In the genomic region with DNA sequence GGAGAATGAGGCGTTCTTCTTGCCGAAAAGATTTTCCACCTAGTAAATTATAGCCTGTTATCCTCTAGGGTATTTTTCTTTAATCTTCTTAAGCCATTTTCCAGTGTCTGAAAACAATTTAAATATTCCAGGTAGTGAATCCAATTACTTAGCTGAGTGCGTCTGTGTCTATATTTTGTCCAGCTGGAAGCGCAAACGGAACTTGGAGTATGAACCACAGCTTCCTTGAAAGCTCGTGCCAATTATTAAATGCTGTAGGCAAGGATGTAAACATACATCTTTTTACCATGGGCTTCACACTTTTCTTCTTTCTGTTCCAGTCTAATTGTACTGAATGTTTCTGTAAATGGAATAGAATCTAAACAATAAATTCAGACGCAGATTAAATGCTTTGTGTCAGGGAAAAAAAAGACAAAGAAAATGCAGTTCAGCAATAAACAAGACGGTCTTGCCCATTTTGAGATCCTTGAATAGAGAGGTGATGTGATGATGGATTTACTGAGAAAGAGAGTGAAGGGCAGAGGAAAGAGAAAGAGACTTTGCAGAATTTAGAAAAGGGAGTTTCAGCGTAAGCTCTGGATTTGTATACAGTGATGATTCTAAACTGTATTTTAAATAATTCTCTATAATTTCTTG, we compare ENCODE assay signal across 2 cellular contexts.
TF ChIP-seq lines count a peak whose summit lies in the region.

No MANE protein-coding gene starts in this region.

TF ChIP-seq in WTC11, 78 proteins besides CTCF, POLR2A, EP300 and RAD21:
- TF ChIP-seq, protein P1, sequence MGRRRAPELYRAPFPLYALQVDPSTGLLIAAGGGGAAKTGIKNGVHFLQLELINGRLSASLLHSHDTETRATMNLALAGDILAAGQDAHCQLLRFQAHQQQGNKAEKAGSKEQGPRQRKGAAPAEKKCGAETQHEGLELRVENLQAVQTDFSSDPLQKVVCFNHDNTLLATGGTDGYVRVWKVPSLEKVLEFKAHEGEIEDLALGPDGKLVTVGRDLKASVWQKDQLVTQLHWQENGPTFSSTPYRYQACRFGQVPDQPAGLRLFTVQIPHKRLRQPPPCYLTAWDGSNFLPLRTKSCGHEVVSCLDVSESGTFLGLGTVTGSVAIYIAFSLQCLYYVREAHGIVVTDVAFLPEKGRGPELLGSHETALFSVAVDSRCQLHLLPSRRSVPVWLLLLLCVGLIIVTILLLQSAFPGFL (CRISPR knock-in tag; IDR thresholded peaks at IDR 0.05; ENCODE audit: borderline replicate concordance) = no peak
- TF ChIP-seq, protein P2, sequence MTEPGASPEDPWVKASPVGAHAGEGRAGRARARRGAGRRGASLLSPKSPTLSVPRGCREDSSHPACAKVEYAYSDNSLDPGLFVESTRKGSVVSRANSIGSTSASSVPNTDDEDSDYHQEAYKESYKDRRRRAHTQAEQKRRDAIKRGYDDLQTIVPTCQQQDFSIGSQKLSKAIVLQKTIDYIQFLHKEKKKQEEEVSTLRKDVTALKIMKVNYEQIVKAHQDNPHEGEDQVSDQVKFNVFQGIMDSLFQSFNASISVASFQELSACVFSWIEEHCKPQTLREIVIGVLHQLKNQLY (CRISPR knock-in tag; IDR thresholded peaks at IDR 0.05) = no peak
- no peak for TF ChIP-seq NR2C2 (CRISPR knock-in tag; IDR thresholded peaks at IDR 0.05)

TF ChIP-seq in GM12891, 5 proteins besides CTCF, POLR2A, EP300 and RAD21 (continued from another document):
- TF ChIP-seq POLR2AphosphoS5 (IDR thresholded peaks at IDR 0.05; ENCODE audit: low read depth, low read length) (no peak), SPI1 (IDR thresholded peaks at IDR 0.05; ENCODE audit: low read depth, low read length) (no peak), POU2F2 (IDR thresholded peaks at IDR 0.05; ENCODE audit: low read depth, low read length) (no peak)
